Comparison of ENCODE assay signal across 8 cellular contexts in the genomic region with DNA sequence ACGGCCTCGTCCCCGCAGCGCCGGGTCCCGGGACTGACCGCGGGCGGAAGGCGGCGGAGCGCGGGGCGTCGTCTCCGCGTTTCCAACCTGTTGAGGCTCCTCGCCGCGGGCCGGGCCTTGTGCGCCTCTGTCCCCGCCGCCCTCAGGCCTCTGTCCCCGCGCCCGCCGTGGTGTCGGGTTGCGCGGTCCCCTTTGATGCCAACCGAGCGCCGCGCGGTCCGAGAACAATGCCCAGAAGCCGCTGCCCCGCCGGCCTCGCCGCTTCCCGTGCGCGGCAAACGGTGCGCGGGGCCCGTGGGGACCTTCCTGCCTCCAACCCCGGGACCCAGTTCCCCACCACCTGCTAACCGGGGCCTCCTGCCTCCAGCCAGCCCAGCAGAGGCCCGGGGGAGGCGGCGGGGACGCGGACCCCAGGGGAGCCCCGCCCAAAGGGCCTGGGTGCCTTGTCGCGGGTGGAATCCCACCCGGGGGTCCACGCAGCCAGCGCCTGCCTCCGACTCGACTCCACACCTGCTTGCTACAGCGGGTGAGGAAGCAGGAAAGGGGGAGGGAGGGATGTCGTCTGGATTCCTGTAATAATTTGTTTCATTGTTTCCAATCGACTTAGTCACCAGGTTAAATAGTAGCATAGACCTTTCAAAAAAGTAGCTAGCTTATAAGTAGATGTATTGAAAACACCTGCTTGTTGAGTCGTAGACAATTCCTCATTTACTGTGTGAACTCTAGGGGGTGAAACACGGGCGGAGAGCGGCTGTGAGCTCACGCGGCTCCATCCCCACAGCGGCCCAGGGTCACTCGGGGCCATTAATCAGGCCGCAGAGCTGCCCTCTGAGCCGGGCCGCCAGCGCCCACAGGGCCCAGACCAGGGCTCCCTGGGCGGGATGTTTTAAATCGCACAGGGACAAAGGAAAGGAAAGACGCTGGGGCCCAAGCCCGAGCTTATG. TPM values are rescaled to one million over a fixed set of nuclear protein-coding genes. Genes with fewer than 3 reads are reported as not detected.
DNase-seq lines count a peak whose midpoint lies in the region; ATAC-seq and TF ChIP-seq lines count a peak whose summit lies in the region.

No MANE protein-coding gene starts in this region.

- H3K4me1 ChIP-seq in A673 (ENCODE audit: insufficient read depth, low read length, poor library complexity, severe bottlenecking) = peaks cover 5% of the 10 kb centered on the region
- H3K4me1 ChIP-seq in transverse colon = peaks cover 6 to 17% (median 11%) of the 10 kb centered on the region in 4 donors

- H3K4me3 ChIP-seq in A673 (ENCODE audit: low read depth, low read length, poor library complexity, severe bottlenecking) = peak overlapping the region; percentile 48
- peak overlapping the region; percentile 96 for H3K4me3 ChIP-seq in coronary artery
- H3K4me3 ChIP-seq in transverse colon = peak overlapping the region in 3 of 4 donors; percentile 33 to 54 (median 47)

- H3K27me3 Mint-ChIP-seq in mesothelial cell of epicardium (ENCODE audit: low read depth) = peaks cover 18% of the 10 kb centered on the region

- no peak for TF ChIP-seq EP300 in Ishikawa (IDR thresholded peaks at IDR 0.05; ENCODE audit: borderline replicate concordance)
- no peak for TF ChIP-seq EP300 in transverse colon (IDR thresholded peaks at IDR 0.05; ENCODE audit: low read depth)

- H3K9me3 ChIP-seq in A673 (ENCODE audit: low read depth, low read length, poor library complexity, severe bottlenecking) (no peaks in the 10 kb centered on the region), transverse colon (peaks cover 0 to 3% of the 10 kb centered on the region in 2 donors)

- H3K4me3 Mint-ChIP-seq in mesothelial cell of epicardium = peak overlapping the region; percentile 68

- peaks cover 60% of the 10 kb centered on the region for H3K4me1 Mint-ChIP-seq in mesothelial cell of epicardium

- peaks cover 5% of the 10 kb centered on the region for H3K36me3 Mint-ChIP-seq in mesothelial cell of epicardium

- in situ Hi-C loops in transverse colon (cut with MboI; ENCODE audit: low pct_ligation_motif_present in 1 of 4, low pct_unique_long_range_greater_than_20kb in 1 of 4, low sequenced_read_pairs in 3 of 4) = no loop called here

- TF ChIP-seq CTCF in A673 (conservative IDR thresholded peaks at IDR 0.05; ENCODE audit: low read depth, low read length) = no peak
- TF ChIP-seq CTCF in coronary artery (IDR thresholded peaks at IDR 0.05) = no peak
- no peak for TF ChIP-seq CTCF in mesothelial cell of epicardium (IDR thresholded peaks at IDR 0.05; ENCODE audit: unreplicated experiment)
- no peak for TF ChIP-seq CTCF in transverse colon (IDR thresholded peaks at IDR 0.05)

- intact Hi-C loops in A673 (cut with micrococcal nuclease; ENCODE audit: unreplicated experiment) = no loop called here
- intact Hi-C loops in transverse colon (cut with DNase I; ENCODE audit: low total_unique reads) = no loop called here

- H3K27ac ChIP-seq in A673 (ENCODE audit: low read depth, low read length, poor library complexity, severe bottlenecking) = no peak overlapping the region
- peak overlapping the region; percentile 88 to 98 for H3K27ac ChIP-seq in coronary artery
- peak overlapping the region; percentile 69 to 82 (median 74) for H3K27ac ChIP-seq in transverse colon

- peaks cover 6% of the 10 kb centered on the region for H3K27me3 ChIP-seq in A673 (replicated peaks; ENCODE audit: insufficient read depth, low read depth, low read length, poor library complexity)
- peaks cover 59% of the 10 kb centered on the region for H3K27me3 ChIP-seq in transverse colon

- peak overlapping the region; percentile 91 for H3K27ac Mint-ChIP-seq in mesothelial cell of epicardium

- H3K36me3 ChIP-seq in A673 (ENCODE audit: insufficient read depth, low read length, poor library complexity, severe bottlenecking) = no peaks in the 10 kb centered on the region
- H3K36me3 ChIP-seq in transverse colon = no peaks in the 10 kb centered on the region

- no peak for ATAC-seq in GM18505 (IDR thresholded peaks at IDR 0.05; ENCODE audit: unreplicated experiment)
- ATAC-seq in GM21381 (IDR thresholded peaks at IDR 0.05; ENCODE audit: unreplicated experiment) = no peak

- CTCF ChIA-PET in A673 (lab: Charles Lee) = no interaction called here

- peaks cover 8% of the 10 kb centered on the region for H3K9me3 Mint-ChIP-seq in mesothelial cell of epicardium

- no TSS peak for BruUV-seq in A673 (replicated peaks; lab: Mats Ljungman, UMichigan)

- TF ChIP-seq RAD21 in Ishikawa (IDR thresholded peaks at IDR 0.05; ENCODE audit: low read depth) = no peak; the same call in 1 of the 2 replicates

- no peak for TF ChIP-seq POLR2A in transverse colon (IDR thresholded peaks at IDR 0.05)
- TF ChIP-seq POLR2A in GM18505 (IDR thresholded peaks at IDR 0.05; ENCODE audit: borderline replicate concordance, extremely low read depth, insufficient read depth, insufficient read length) = no peak

- POLR2A ChIA-PET in A673 (lab: Charles Lee; ENCODE audit: low non-redundant PET) = no interaction called here

- 23% methylated on average over 76 of the region's 83 CpGs; no CpG with 5 or more reads in 1 of the 2 donors for WGBS in transverse colon (ENCODE audit: low coverage in 1 of 2), 2 donors

- DNase-seq in A673 (ENCODE audit: low spot score) (no peak), coronary artery (ENCODE audit: low spot score) (no peak), mesothelial cell of epicardium (ENCODE audit: low spot score in 2 of 2, unreplicated experiment in 2 of 2) (peak in 1 of 2 experiments; percentile 64), transverse colon (no peak), NCI-H187 treated with DMSO at 0.1 percent for 48 hours (lab: John Stamatoyannopoulos, UW) (no peak)

TF ChIP-seq in Ishikawa, 13 proteins besides CTCF, POLR2A, EP300 and RAD21:
- TF ChIP-seq, protein P1, sequence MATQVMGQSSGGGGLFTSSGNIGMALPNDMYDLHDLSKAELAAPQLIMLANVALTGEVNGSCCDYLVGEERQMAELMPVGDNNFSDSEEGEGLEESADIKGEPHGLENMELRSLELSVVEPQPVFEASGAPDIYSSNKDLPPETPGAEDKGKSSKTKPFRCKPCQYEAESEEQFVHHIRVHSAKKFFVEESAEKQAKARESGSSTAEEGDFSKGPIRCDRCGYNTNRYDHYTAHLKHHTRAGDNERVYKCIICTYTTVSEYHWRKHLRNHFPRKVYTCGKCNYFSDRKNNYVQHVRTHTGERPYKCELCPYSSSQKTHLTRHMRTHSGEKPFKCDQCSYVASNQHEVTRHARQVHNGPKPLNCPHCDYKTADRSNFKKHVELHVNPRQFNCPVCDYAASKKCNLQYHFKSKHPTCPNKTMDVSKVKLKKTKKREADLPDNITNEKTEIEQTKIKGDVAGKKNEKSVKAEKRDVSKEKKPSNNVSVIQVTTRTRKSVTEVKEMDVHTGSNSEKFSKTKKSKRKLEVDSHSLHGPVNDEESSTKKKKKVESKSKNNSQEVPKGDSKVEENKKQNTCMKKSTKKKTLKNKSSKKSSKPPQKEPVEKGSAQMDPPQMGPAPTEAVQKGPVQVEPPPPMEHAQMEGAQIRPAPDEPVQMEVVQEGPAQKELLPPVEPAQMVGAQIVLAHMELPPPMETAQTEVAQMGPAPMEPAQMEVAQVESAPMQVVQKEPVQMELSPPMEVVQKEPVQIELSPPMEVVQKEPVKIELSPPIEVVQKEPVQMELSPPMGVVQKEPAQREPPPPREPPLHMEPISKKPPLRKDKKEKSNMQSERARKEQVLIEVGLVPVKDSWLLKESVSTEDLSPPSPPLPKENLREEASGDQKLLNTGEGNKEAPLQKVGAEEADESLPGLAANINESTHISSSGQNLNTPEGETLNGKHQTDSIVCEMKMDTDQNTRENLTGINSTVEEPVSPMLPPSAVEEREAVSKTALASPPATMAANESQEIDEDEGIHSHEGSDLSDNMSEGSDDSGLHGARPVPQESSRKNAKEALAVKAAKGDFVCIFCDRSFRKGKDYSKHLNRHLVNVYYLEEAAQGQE (IDR thresholded peaks at IDR 0.05; ENCODE audit: low read depth) = no peak
- TF ChIP-seq, protein P2, sequence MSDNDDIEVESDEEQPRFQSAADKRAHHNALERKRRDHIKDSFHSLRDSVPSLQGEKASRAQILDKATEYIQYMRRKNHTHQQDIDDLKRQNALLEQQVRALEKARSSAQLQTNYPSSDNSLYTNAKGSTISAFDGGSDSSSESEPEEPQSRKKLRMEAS (IDR thresholded peaks at IDR 0.05) = peak; percentile 11
- TF ChIP-seq TCF12 (IDR thresholded peaks at IDR 0.05; ENCODE audit: low read depth) (peak; percentile 35), YY1 (IDR thresholded peaks at IDR 0.05; ENCODE audit: low read depth) (no peak), TEAD4 (IDR thresholded peaks at IDR 0.05) (peak; percentile 36; the same call in 1 of the 2 replicates), NFIC (IDR thresholded peaks at IDR 0.05) (no peak), ZBTB7A (IDR thresholded peaks at IDR 0.05; ENCODE audit: low read depth) (peak; percentile 54; the same call in 1 of the 2 replicates), CEBPB (IDR thresholded peaks at IDR 0.05) (no peak), FOXM1 (IDR thresholded peaks at IDR 0.05; ENCODE audit: borderline replicate concordance, low read depth) (peak; percentile 32; the same call in 1 of the 2 replicates), CREB1 (IDR thresholded peaks at IDR 0.05; ENCODE audit: low read depth) (no peak), TAF1 (IDR thresholded peaks at IDR 0.05; ENCODE audit: low read depth) (no peak), EGR1 (IDR thresholded peaks at IDR 0.05) (no peak)
- TF ChIP-seq, protein P3, sequence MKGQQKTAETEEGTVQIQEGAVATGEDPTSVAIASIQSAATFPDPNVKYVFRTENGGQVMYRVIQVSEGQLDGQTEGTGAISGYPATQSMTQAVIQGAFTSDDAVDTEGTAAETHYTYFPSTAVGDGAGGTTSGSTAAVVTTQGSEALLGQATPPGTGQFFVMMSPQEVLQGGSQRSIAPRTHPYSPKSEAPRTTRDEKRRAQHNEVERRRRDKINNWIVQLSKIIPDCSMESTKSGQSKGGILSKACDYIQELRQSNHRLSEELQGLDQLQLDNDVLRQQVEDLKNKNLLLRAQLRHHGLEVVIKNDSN (IDR thresholded peaks at IDR 0.05) = no peak

RNA-seq across cellular contexts. Expression of a gene that starts 1.1 kb away (rescaled TPM):
- total RNA-seq in A673 (2021) = 3.3 and 5.0 TPM in 2 replicates
- 302 to 315 TPM (median 305 TPM) in 3 replicates for total RNA-seq in mesothelial cell of epicardium
- 100 to 1,000 TPM in 1 of 4 donors, 10 to 100 TPM in 3; 19.3 to 121 (median 23.3) TPM for total RNA-seq in transverse colon
